9 cellular contexts compared by ENCODE assay signal in genomic region chr10:102775973-102776669, GRCh38. TPM values are rescaled to one million over a fixed set of nuclear protein-coding genes. Genes with fewer than 3 reads are reported as not detected.
DNase-seq lines count a peak whose midpoint lies in the region; FAIRE-seq and TF ChIP-seq lines count a peak whose summit lies in the region.
"Had no signal": no experiment of that assay in that cellular context is flagged by ENCODE, and none has a peak within 500 bp of the region (broad histone marks: within the 10 kb centered on the region; RNA-seq: fewer than 3 reads in every experiment).

No MANE protein-coding gene starts in this region.

- H3F3A ChIP-seq in smooth muscle cell (ENCODE audit: low read depth), result peaks cover 40% of the 10 kb centered on the region

- H4K20me1 ChIP-seq in smooth muscle cell (ENCODE audit: low read depth), result peaks cover 32% of the 10 kb centered on the region

- H3K79me2 ChIP-seq in smooth muscle cell (ENCODE audit: low read depth), result peaks cover 10% of the 10 kb centered on the region

- DNase-seq in AG20443 (ENCODE audit: low spot score) (peak; percentile 71), NCI-H69 (lab: John Stamatoyannopoulos, UW) (peak; percentile 47), kidney tubule cell (ENCODE audit: low spot score) (peak; percentile 78), smooth muscle cell (lab: John Stamatoyannopoulos, UW; ENCODE audit: unreplicated experiment) (no peak), GM13977 (ENCODE audit: low spot score) (no peak), small intestine (no peak)
- peak; percentile 8 for DNase-seq in central memory CD4-positive, alpha-beta T cell
- no peak for DNase-seq in activated effector memory CD4-positive, alpha-beta T cell treated with anti-CD3 and anti-CD28 coated beads, Interleukin-2, amount 50 U/mL, for 16 hours

- H2AFZ ChIP-seq in smooth muscle cell (ENCODE audit: low read depth), result no peak overlapping the region

- no peak for TF ChIP-seq CTCF in smooth muscle cell (IDR thresholded peaks at IDR 0.05; ENCODE audit: borderline replicate concordance, insufficient read depth, poor library complexity, severe bottlenecking)
- TF ChIP-seq CTCF in GM13977 (IDR thresholded peaks at IDR 0.05; ENCODE audit: extremely low read depth, insufficient read depth, missing control alignments), result no peak

- peak overlapping the region; percentile 96 for H3K9ac ChIP-seq in smooth muscle cell (ENCODE audit: low read depth)

- H3K4me1 ChIP-seq in smooth muscle cell (ENCODE audit: low read depth) (peaks cover 58% of the 10 kb centered on the region), small intestine (ENCODE audit: control insufficient read depth in 2 of 2, insufficient read depth in 1 of 2, low read depth in 1 of 2, low read length in 1 of 2) (peaks cover 0 to 9% of the 10 kb centered on the region in 2 donors)

- no peaks in the 10 kb centered on the region for H3K9me3 ChIP-seq in smooth muscle cell (replicated peaks; ENCODE audit: low read depth)
- no peaks in the 10 kb centered on the region for H3K9me3 ChIP-seq in small intestine (ENCODE audit: control insufficient read depth, low read depth)

- H3K27me3 ChIP-seq in smooth muscle cell (ENCODE audit: low read depth), result no peaks in the 10 kb centered on the region
- no peaks in the 10 kb centered on the region for H3K27me3 ChIP-seq in small intestine (ENCODE audit: control insufficient read depth in 2 of 2, insufficient read depth in 2 of 2, low read length in 2 of 2)

- peak overlapping the region; percentile 88 for H3K4me2 ChIP-seq in smooth muscle cell

- no peak for FAIRE-seq in small intestine (lab: Jason Lieb, UNC)
- FAIRE-seq: GM12878 had no signal

- 2% methylated on average over 17 of the region's 17 CpGs for WGBS in smooth muscle cell (ENCODE audit: low lambda C conversion rate)
- 37 to 80% (median 61%) methylated on average over 17 of the region's 17 CpGs for WGBS in small intestine, 3 donors

- no peaks in the 10 kb centered on the region for H3K36me3 ChIP-seq in smooth muscle cell (ENCODE audit: low read depth)
- no peaks in the 10 kb centered on the region for H3K36me3 ChIP-seq in small intestine (ENCODE audit: control insufficient read depth in 2 of 2, insufficient read depth in 2 of 2, low read length in 2 of 2)

- in situ Hi-C loops in GM13977 (cut with MboI; ENCODE audit: low pct_unique_long_range_greater_than_20kb, low sequenced_read_pairs, unreplicated experiment), result no loop called here

- H3K4me3 ChIP-seq in smooth muscle cell (peak overlapping the region; percentile 46), small intestine (ENCODE audit: low read depth in 1 of 2, low read length in 2 of 2) (no peak overlapping the region)
- H3K4me3 ChIP-seq: GM12878 had no signal

- H3K27ac ChIP-seq in smooth muscle cell (ENCODE audit: low read depth) (peak overlapping the region; percentile 99), small intestine (ENCODE audit: low read depth in 1 of 2, low read length in 1 of 2) (peak overlapping the region in 1 of 2 donors; percentile 90)

RNA-seq across cellular contexts. Expression of gene WBP1L, which starts 32.4 kb away (rescaled TPM):
- total RNA-seq in smooth muscle cell, result 33.9 and 45.3 TPM in 2 replicates
- polyA plus RNA-seq in smooth muscle cell (18.0 and 18.2 TPM in 2 replicates), small intestine (10 to 100 TPM; 15.2 to 29.9 (median 16.8) TPM)

Comparison
In these comparisons a context has a peak if more than half of its experiments do, and no peak if none do; other contexts are left out.
1. DNase-seq: peak in AG20443 (single experiment), NCI-H69 (single experiment), central memory CD4-positive, alpha-beta T cell (single experiment) and kidney tubule cell (single experiment); none in smooth muscle cell (single experiment), GM13977 (single experiment), small intestine (single experiment) and activated effector memory CD4-positive, alpha-beta T cell treated with anti-CD3 and anti-CD28 coated beads, Interleukin-2, amount 50 U/mL, for 16 hours (single experiment).